In genomic region chr7:47937065-47937687, GRCh38 we compare ENCODE assay signal across 9 cellular contexts. TPM values are rescaled to one million over a fixed set of nuclear protein-coding genes. Genes with fewer than 3 reads are reported as not detected.
DNase-seq lines count a peak whose midpoint lies in the region; ATAC-seq and TF ChIP-seq lines count a peak whose summit lies in the region.
"Had no signal": no experiment of that assay in that cellular context is flagged by ENCODE, and none has a peak within 500 bp of the region (broad histone marks: within the 10 kb centered on the region; RNA-seq: fewer than 3 reads in every experiment).

No MANE protein-coding gene starts in this region.

- peaks cover 81% of the 10 kb centered on the region for H3K4me1 Mint-ChIP-seq in nephron progenitor cell

- no peak overlapping the region for H3K4me3 Mint-ChIP-seq in nephron progenitor cell

- no peaks in the 10 kb centered on the region for H3K36me3 Mint-ChIP-seq in nephron progenitor cell (ENCODE audit: low read depth)

- no peaks in the 10 kb centered on the region for H3K9me3 Mint-ChIP-seq in nephron progenitor cell

- TF ChIP-seq CTCF in nephron progenitor cell (IDR thresholded peaks at IDR 0.05), result no peak

- DNase-seq in NCI-H146 (lab: John Stamatoyannopoulos, UW) (peak; percentile 28), NCI-H146 treated with DMSO at 0.1 percent for 48 hours (lab: John Stamatoyannopoulos, UW; ENCODE audit: unreplicated experiment) (no peak), nephron progenitor cell (peak; percentile 18), NCI-H226 (no peak), A172 (ENCODE audit: low spot score) (no peak)
- no peak for DNase-seq in stimulated activated CD4-positive, alpha-beta T cell treated with anti-CD3 and anti-CD28 coated beads, Interleukin-12 subunit alpha, Interleukin-12 subunit beta, amount 100 ng/mL, for 4 hours

- ATAC-seq in GM21529 (IDR thresholded peaks at IDR 0.05; ENCODE audit: unreplicated experiment), result peak; percentile 91
- ATAC-seq in HG03565 (IDR thresholded peaks at IDR 0.05; ENCODE audit: unreplicated experiment), result peak; percentile 97
- ATAC-seq: left colon had no signal

- no peaks in the 10 kb centered on the region for H3K27me3 Mint-ChIP-seq in nephron progenitor cell (ENCODE audit: low read depth, poor library complexity)

- peak overlapping the region; percentile 58 for H3K27ac Mint-ChIP-seq in nephron progenitor cell

RNA-seq across cellular contexts. Expression of gene PKD1L1, which starts 11.1 kb away (rescaled TPM):
- 0.69 TPM in 1 of 2 replicates, not detected in the other for total RNA-seq in A172 (2014; rRNA removed; shearing (Covaris generic))

RNA-seq across cellular contexts. Expression of gene HUS1, which starts 42.2 kb away (rescaled TPM):
- 50.0 and 67.9 TPM in 2 replicates for total RNA-seq in A172 (2014; rRNA removed; shearing (Covaris generic))

Comparison
In these comparisons a context has a peak if more than half of its experiments do, and no peak if none do; other contexts are left out.
1. DNase-seq: peak in NCI-H146 (single experiment) and nephron progenitor cell (single experiment); none in NCI-H146 treated with DMSO at 0.1 percent for 48 hours (single experiment), NCI-H226 (single experiment), A172 (single experiment) and stimulated activated CD4-positive, alpha-beta T cell treated with anti-CD3 and anti-CD28 coated beads, Interleukin-12 subunit alpha, Interleukin-12 subunit beta, amount 100 ng/mL, for 4 hours (single experiment).